ENCODE assay signal across 19 cellular contexts in genomic region chr15:99589801-99590200, GRCh38. TPM values are rescaled to one million over a fixed set of nuclear protein-coding genes. Genes with fewer than 3 reads are reported as not detected.
DNase-seq lines count a peak whose midpoint lies in the region; ATAC-seq, FAIRE-seq and TF ChIP-seq lines count a peak whose summit lies in the region.
"Had no signal": no experiment of that assay in that cellular context is flagged by ENCODE, and none has a peak within 500 bp of the region (broad histone marks: within the 10 kb centered on the region; RNA-seq: fewer than 3 reads in every experiment).

No MANE protein-coding gene starts in this region.

- no peak for DNase-seq in GM19239 (ENCODE audit: insufficient read length, low spot score)
- no peak for DNase-seq in osteocyte (ENCODE audit: extremely low spot score, unreplicated experiment)
- DNase-seq in 8988T, result no peak
- DNase-seq in activated CD4-positive, alpha-beta T cell treated with anti-CD3 and anti-CD28 coated beads, Interleukin-2, amount 50 U/mL, for 48 hours, result no peak
- no peak for DNase-seq in activated CD4-positive, alpha-beta T cell treated with anti-CD3 and anti-CD28 coated beads for 36 hours
- DNase-seq: CD4-positive, CD25-positive, alpha-beta regulatory T cell; IMR-90; NCI-H1694 treated with DMSO at 0.1 percent for 48 hours; NCI-H2081 treated with DMSO at 0.1 percent for 48 hours; NCI-H2171 treated with DMSO at 0.1 percent for 48 hours; NCI-H524 treated with DMSO at 0.1 percent for 48 hours; Right ventricle myocardium superior; SW 1271 had no signal

- TF ChIP-seq CTCF in VCaP (conservative IDR thresholded peaks at IDR 0.05) (no peak), osteocyte (IDR thresholded peaks at IDR 0.05) (no peak)

- peak overlapping the region; percentile 16 for H3K27ac Mint-ChIP-seq in osteocyte (ENCODE audit: unreplicated experiment)
- no peak overlapping the region for H3K27ac Mint-ChIP-seq in activated CD4-positive, alpha-beta T cell treated with anti-CD3 and anti-CD28 coated beads for 36 hours
- H3K27ac Mint-ChIP-seq: CD4-positive, CD25-positive, alpha-beta regulatory T cell had no signal

- peaks cover 35% of the 10 kb centered on the region for H3K36me3 Mint-ChIP-seq in osteocyte (ENCODE audit: unreplicated experiment)
- peaks cover 33% of the 10 kb centered on the region for H3K36me3 Mint-ChIP-seq in activated CD4-positive, alpha-beta T cell treated with anti-CD3 and anti-CD28 coated beads for 36 hours (ENCODE audit: low read depth)

- POLR2A ChIA-PET in activated CD4-positive, alpha-beta T cell treated with anti-CD3 and anti-CD28 coated beads for 36 hours (lab: Charles Lee), result no interaction called here

- no peak overlapping the region for H3K4me3 Mint-ChIP-seq in osteocyte (ENCODE audit: unreplicated experiment)
- H3K4me3 Mint-ChIP-seq in activated CD4-positive, alpha-beta T cell treated with anti-CD3 and anti-CD28 coated beads for 36 hours, result no peak overlapping the region
- H3K4me3 Mint-ChIP-seq: CD4-positive, CD25-positive, alpha-beta regulatory T cell had no signal

- intact Hi-C loops in activated CD4-positive, alpha-beta T cell treated with anti-CD3 and anti-CD28 coated beads for 36 hours (cut with DNase I, micrococcal nuclease), result no loop called here

- no peak for ATAC-seq in HG03460 (IDR thresholded peaks at IDR 0.05; ENCODE audit: unreplicated experiment)
- no peak for ATAC-seq in activated CD4-positive, alpha-beta T cell treated with anti-CD3 and anti-CD28 coated beads for 36 hours
- ATAC-seq: GM12878, HCT116 had no signal

- H3K9me3 Mint-ChIP-seq in osteocyte (ENCODE audit: unreplicated experiment), result peaks cover 17% of the 10 kb centered on the region
- H3K9me3 Mint-ChIP-seq in activated CD4-positive, alpha-beta T cell treated with anti-CD3 and anti-CD28 coated beads for 36 hours (ENCODE audit: low read depth), result peaks cover 18% of the 10 kb centered on the region

- peak overlapping the region; percentile 25 for H3K27ac ChIP-seq in VCaP

- FAIRE-seq in A204.1 (lab: Jason Lieb, UNC) (peak; percentile 19), GM19239 (lab: Jason Lieb, UNC) (peak; percentile 56)
- FAIRE-seq: GM12878, H1 had no signal

- peaks cover 45% of the 10 kb centered on the region for H3K4me1 Mint-ChIP-seq in osteocyte (ENCODE audit: unreplicated experiment)
- H3K4me1 Mint-ChIP-seq in activated CD4-positive, alpha-beta T cell treated with anti-CD3 and anti-CD28 coated beads for 36 hours, result peaks cover 39% of the 10 kb centered on the region

- H3K27me3 Mint-ChIP-seq in osteocyte (ENCODE audit: unreplicated experiment), result no peaks in the 10 kb centered on the region
- H3K27me3 Mint-ChIP-seq in activated CD4-positive, alpha-beta T cell treated with anti-CD3 and anti-CD28 coated beads for 36 hours, result no peaks in the 10 kb centered on the region
- H3K27me3 Mint-ChIP-seq: CD4-positive, CD25-positive, alpha-beta regulatory T cell had no signal

- CTCF ChIA-PET in activated CD4-positive, alpha-beta T cell treated with anti-CD3 and anti-CD28 coated beads for 36 hours (lab: Charles Lee), result interaction anchor here (0.6 kb wide), 1 partner anchor 43 kb away, joined by 3 read pairs; no protein-coding TSS in a partner anchor

RNA-seq across cellular contexts. Expression of gene MEF2A, which starts 24.0 kb away (rescaled TPM):
- total RNA-seq in osteocyte, result 97.8 and 123 TPM in 2 replicates
- total RNA-seq in activated CD4-positive, alpha-beta T cell treated with anti-CD3 and anti-CD28 coated beads for 36 hours, result 10 to 100 TPM; 16.5 to 20.9 TPM
